ENCODE assay signal across 14 cellular contexts in the genomic region with DNA sequence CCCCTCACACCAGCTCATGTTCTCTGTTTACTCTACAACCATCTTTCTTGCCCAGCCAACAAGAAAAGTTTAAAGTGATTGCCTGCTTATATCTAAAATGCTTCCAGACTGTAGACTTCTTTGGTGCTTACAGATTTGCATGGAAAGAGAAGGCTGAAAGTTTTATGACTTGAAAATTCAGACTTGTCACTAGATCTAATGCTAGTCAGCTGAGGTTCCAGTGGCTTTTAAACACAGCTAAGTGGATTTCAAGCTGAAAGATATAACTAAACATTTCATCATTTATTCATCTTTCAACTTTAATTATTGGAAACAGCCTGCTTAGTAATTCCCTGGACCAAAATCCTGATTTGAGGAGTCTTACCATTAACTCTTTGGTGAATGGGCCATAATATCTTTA.
"Had no signal": no experiment of that assay in that cellular context is flagged by ENCODE, and none has a peak within 500 bp of the region (broad histone marks: within the 10 kb centered on the region; RNA-seq: fewer than 3 reads in every experiment).

No MANE protein-coding gene starts in this region.

- H3K4me3 ChIP-seq: adrenal gland, colonic mucosa, hepatocyte, transverse colon had no signal

- ATAC-seq: activated naive CD4-positive, alpha-beta T cell treated with anti-CD3 and anti-CD28 coated beads, Interleukin-2, amount 50 U/mL, for 72 hours; naive thymus-derived CD8-positive, alpha-beta T cell; stimulated activated naive B cell treated with anti-CD40 and anti-IgM and Interleukin-4, amounts not matched to agents 10 μg/mL and 1 μg/mL and 100 μg/mL, for 72 hours had no signal

- H3K9me3 ChIP-seq: adrenal gland, colonic mucosa, transverse colon had no signal

- H3K27me3 ChIP-seq: adrenal gland, colonic mucosa, hepatocyte, transverse colon had no signal

- DNase-seq: activated CD4-positive, alpha-beta T cell treated with anti-CD3 and anti-CD28 coated beads, Interleukin-2, amount 50 U/mL, for 1 hour; activated CD4-positive, CD25-positive, alpha-beta regulatory T cell treated with anti-CD3 and anti-CD28 coated beads, Interleukin-2, amount 50 U/mL, for 72 hours; activated CD8-positive, alpha-beta memory T cell treated with anti-CD3 and anti-CD28 coated beads, Interleukin-2, amount 50 U/mL, for 48 hours; activated gamma-delta T cell treated with Interleukin-2 at 50 U/mL for 16 hours; adrenal gland; colonic mucosa; naive thymus-derived CD8-positive, alpha-beta T cell; stimulated activated naive B cell treated with anti-CD40 and anti-IgM and Interleukin-4, amounts not matched to agents 10 μg/mL and 1 μg/mL and 100 μg/mL, for 72 hours; T-helper 2 cell; transverse colon had no signal

- H3K27ac ChIP-seq: adrenal gland, colonic mucosa, foreskin keratinocyte, VCaP had no signal

- H3K4me2 ChIP-seq: hepatocyte had no signal

- H3K79me2 ChIP-seq: hepatocyte had no signal

- H2AFZ ChIP-seq: hepatocyte had no signal

- H3K4me1 ChIP-seq: adrenal gland, colonic mucosa, transverse colon had no signal

- H3K36me3 ChIP-seq: adrenal gland, colonic mucosa, transverse colon had no signal
